In the genomic region with DNA sequence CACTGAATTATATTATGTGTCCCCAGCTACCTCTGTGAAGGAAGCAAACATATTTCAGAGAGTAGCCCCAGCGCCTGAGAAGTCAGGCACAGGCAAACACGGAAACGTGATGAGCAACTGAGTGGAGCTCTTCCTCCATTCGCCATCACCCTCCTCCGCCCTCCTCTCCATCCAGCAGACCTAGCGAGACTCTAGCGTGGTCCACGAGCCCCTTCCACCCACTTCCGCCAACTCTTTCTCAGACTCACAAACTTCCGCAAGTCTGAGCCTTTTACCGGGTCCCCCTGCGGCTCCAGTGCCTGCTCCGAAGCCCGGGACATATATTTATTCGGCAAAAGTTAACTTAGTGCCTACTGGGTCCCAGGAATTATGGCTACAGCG, we compare ENCODE assay signal across 8 cellular contexts. TPM values are rescaled to one million over a fixed set of nuclear protein-coding genes. Genes with fewer than 3 reads are reported as not detected.
DNase-seq lines count a peak whose midpoint lies in the region; ATAC-seq and TF ChIP-seq lines count a peak whose summit lies in the region.

No MANE protein-coding gene starts in this region.

- peaks cover 56% of the 10 kb centered on the region for H3K4me1 Mint-ChIP-seq in activated T-cell treated with anti-CD3 and anti-CD28 coated beads, Interleukin-2, amount 50 U/mL, for 72 hours (ENCODE audit: low read depth)
- H3K4me1 Mint-ChIP-seq in neural progenitor cell, result peaks cover 28% of the 10 kb centered on the region

- ATAC-seq in GM18867 (IDR thresholded peaks at IDR 0.05; ENCODE audit: unreplicated experiment) (peak; percentile 25), HG03442 (IDR thresholded peaks at IDR 0.05; ENCODE audit: unreplicated experiment) (peak; percentile 29)
- ATAC-seq in activated T-cell treated with anti-CD3 and anti-CD28 coated beads, Interleukin-2, amount 50 U/mL, for 72 hours (replicated peaks in 1 of 2), result peak; percentile 64

- H3K4me3 Mint-ChIP-seq in activated T-cell treated with anti-CD3 and anti-CD28 coated beads, Interleukin-2, amount 50 U/mL, for 72 hours, result peak overlapping the region; percentile 99
- peak overlapping the region; percentile 99 for H3K4me3 Mint-ChIP-seq in neural progenitor cell

- H3K36me3 ChIP-seq in ACC112 (ENCODE audit: insufficient read depth, low read length) (peaks cover 34% of the 10 kb centered on the region), OCI-LY3 (replicated peaks; ENCODE audit: low read depth, low read length) (peaks cover 45% of the 10 kb centered on the region), neural progenitor cell (peaks cover 10% of the 10 kb centered on the region), subcutaneous abdominal adipose tissue (ENCODE audit: control insufficient read depth in 5 of 5, insufficient read depth in 5 of 5, low read length in 5 of 5) (peaks cover 10 to 30% (median 27%) of the 10 kb centered on the region in 5 donors)

- H3K79me2 ChIP-seq in ACC112 (ENCODE audit: control insufficient read depth, insufficient read depth, low read length, unreplicated experiment) (peaks cover 53% of the 10 kb centered on the region), OCI-LY3 (ENCODE audit: low read length) (peaks cover 56% of the 10 kb centered on the region), neural progenitor cell (ENCODE audit: low read depth) (peaks cover 56% of the 10 kb centered on the region)

- H4K20me1 ChIP-seq in OCI-LY3 (ENCODE audit: insufficient read depth, low read length) (peaks cover 49% of the 10 kb centered on the region), neural progenitor cell (ENCODE audit: low read depth) (peaks cover 54% of the 10 kb centered on the region)

- no peaks in the 10 kb centered on the region for H3K27me3 ChIP-seq in ACC112 (ENCODE audit: insufficient read depth, low read length)
- H3K27me3 ChIP-seq in OCI-LY3 (ENCODE audit: low read depth, low read length), result no peaks in the 10 kb centered on the region
- no peaks in the 10 kb centered on the region for H3K27me3 ChIP-seq in neural progenitor cell
- no peaks in the 10 kb centered on the region for H3K27me3 ChIP-seq in subcutaneous abdominal adipose tissue (ENCODE audit: control insufficient read depth in 5 of 5, insufficient read depth in 4 of 5, low read length in 5 of 5)

- H3K36me3 Mint-ChIP-seq in activated T-cell treated with anti-CD3 and anti-CD28 coated beads, Interleukin-2, amount 50 U/mL, for 72 hours (ENCODE audit: insufficient read depth in 2 of 2), result peaks cover 24 to 44% of the 10 kb centered on the region in 2 donors
- peaks cover 26% of the 10 kb centered on the region for H3K36me3 Mint-ChIP-seq in neural progenitor cell

- H3K9ac ChIP-seq in OCI-LY3 (ENCODE audit: low read length), result peak overlapping the region; percentile 95
- H3K9ac ChIP-seq in neural progenitor cell, result peak overlapping the region; percentile 100
- peak overlapping the region; percentile 9 to 98 (median 91) for H3K9ac ChIP-seq in subcutaneous abdominal adipose tissue (ENCODE audit: low read length in 5 of 5)

- H3K9me3 Mint-ChIP-seq in activated T-cell treated with anti-CD3 and anti-CD28 coated beads, Interleukin-2, amount 50 U/mL, for 72 hours, result peaks cover 0 to 4% of the 10 kb centered on the region in 2 donors
- no peaks in the 10 kb centered on the region for H3K9me3 Mint-ChIP-seq in neural progenitor cell

- TF ChIP-seq CTCF in OCI-LY3 (IDR thresholded peaks at IDR 0.05; ENCODE audit: low read depth, low read length), result no peak
- TF ChIP-seq CTCF in fibroblast of mammary gland (conservative IDR thresholded peaks at IDR 0.05; ENCODE audit: control insufficient read depth, insufficient read depth, low read depth, low read length), result no peak
- no peak for TF ChIP-seq CTCF in neural progenitor cell (IDR thresholded peaks at IDR 0.05)

- peak; percentile 69 to 78 for DNase-seq in activated T-cell treated with anti-CD3 and anti-CD28 coated beads, Interleukin-2, amount 50 U/mL, for 72 hours
- DNase-seq in fibroblast of mammary gland (ENCODE audit: low read depth) (peak; percentile 62), neural progenitor cell (ENCODE audit: low spot score) (peak; percentile 49)

- H3K4me1 ChIP-seq in ACC112 (ENCODE audit: control insufficient read depth, insufficient read depth, low read length, unreplicated experiment), result peaks cover 29% of the 10 kb centered on the region
- peaks cover 28% of the 10 kb centered on the region for H3K4me1 ChIP-seq in OCI-LY3 (ENCODE audit: low read length)
- peaks cover 13% of the 10 kb centered on the region for H3K4me1 ChIP-seq in neural progenitor cell
- peaks cover 0 to 26% (median 23%) of the 10 kb centered on the region in 5 donors for H3K4me1 ChIP-seq in subcutaneous abdominal adipose tissue (ENCODE audit: control insufficient read depth in 5 of 5, insufficient read depth in 5 of 5, low read length in 5 of 5)

- H2AFZ ChIP-seq in ACC112 (ENCODE audit: low read length, unreplicated experiment) (no peak overlapping the region), OCI-LY3 (ENCODE audit: low read depth, low read length) (no peak overlapping the region), neural progenitor cell (replicated peaks) (peak overlapping the region; percentile 56)

- H3K4me3 ChIP-seq in ACC112 (ENCODE audit: low read depth, low read length) (peak overlapping the region; percentile 97), OCI-LY3 (ENCODE audit: low read length) (peak overlapping the region; percentile 85), fibroblast of mammary gland (ENCODE audit: control insufficient read depth, low read depth, low read length) (peak overlapping the region; percentile 75), neural progenitor cell (peak overlapping the region; percentile 88), subcutaneous abdominal adipose tissue (ENCODE audit: low read depth in 1 of 5, low read length in 5 of 5) (peak overlapping the region; percentile 78 to 95 (median 88))

- H3K27ac ChIP-seq in ACC112 (ENCODE audit: low read depth, low read length) (peak overlapping the region; percentile 93), OCI-LY3 (ENCODE audit: low read length) (peak overlapping the region; percentile 78), neural progenitor cell (peak overlapping the region; percentile 99), subcutaneous abdominal adipose tissue (ENCODE audit: low read depth, low read length) (peak overlapping the region; percentile 88)

- H3K27me3 Mint-ChIP-seq in activated T-cell treated with anti-CD3 and anti-CD28 coated beads, Interleukin-2, amount 50 U/mL, for 72 hours (ENCODE audit: low read depth), result no peaks in the 10 kb centered on the region
- H3K27me3 Mint-ChIP-seq in neural progenitor cell (ENCODE audit: insufficient read depth, low read depth), result peaks cover 11% of the 10 kb centered on the region

- H3K9me3 ChIP-seq in OCI-LY3 (ENCODE audit: insufficient read depth, low read length) (no peaks in the 10 kb centered on the region), neural progenitor cell (ENCODE audit: low read depth) (no peaks in the 10 kb centered on the region), subcutaneous abdominal adipose tissue (ENCODE audit: control insufficient read depth in 5 of 5, low read length in 5 of 5) (no peaks in the 10 kb centered on the region)

- peak overlapping the region; percentile 84 for H3K4me2 ChIP-seq in OCI-LY3 (ENCODE audit: low read length)
- H3K4me2 ChIP-seq in neural progenitor cell, result peak overlapping the region; percentile 100

- H3K27ac Mint-ChIP-seq in activated T-cell treated with anti-CD3 and anti-CD28 coated beads, Interleukin-2, amount 50 U/mL, for 72 hours, result peak overlapping the region; percentile 100
- peak overlapping the region; percentile 100 for H3K27ac Mint-ChIP-seq in neural progenitor cell

- peaks cover 15% of the 10 kb centered on the region for H3F3A ChIP-seq in neural progenitor cell (ENCODE audit: low read depth)

RNA-seq across cellular contexts. Expression of a gene that starts 0.5 kb away (rescaled TPM):
- 100 to 1,000 TPM; 286 to 329 TPM for total RNA-seq in activated T-cell treated with anti-CD3 and anti-CD28 coated beads, Interleukin-2, amount 50 U/mL, for 72 hours
- total RNA-seq in neural progenitor cell (ENCODE audit: low replicate concordance), result 323 and 591 TPM in 2 replicates

RNA-seq across cellular contexts. Expression of a gene that starts 38.7 kb away (rescaled TPM):
- total RNA-seq in activated T-cell treated with anti-CD3 and anti-CD28 coated beads, Interleukin-2, amount 50 U/mL, for 72 hours, result 10 to 100 TPM; 12.4 to 16.4 TPM
- 7.4 and 9.7 TPM in 2 replicates for total RNA-seq in neural progenitor cell (ENCODE audit: low replicate concordance)

Comparison
In these comparisons a context has a peak if more than half of its experiments do, and no peak if none do; other contexts are left out.
1. Peak in every context shown above with its lines: DNase-seq, ATAC-seq, H3K4me3 ChIP-seq and H3K27ac ChIP-seq.